In the genomic region with DNA sequence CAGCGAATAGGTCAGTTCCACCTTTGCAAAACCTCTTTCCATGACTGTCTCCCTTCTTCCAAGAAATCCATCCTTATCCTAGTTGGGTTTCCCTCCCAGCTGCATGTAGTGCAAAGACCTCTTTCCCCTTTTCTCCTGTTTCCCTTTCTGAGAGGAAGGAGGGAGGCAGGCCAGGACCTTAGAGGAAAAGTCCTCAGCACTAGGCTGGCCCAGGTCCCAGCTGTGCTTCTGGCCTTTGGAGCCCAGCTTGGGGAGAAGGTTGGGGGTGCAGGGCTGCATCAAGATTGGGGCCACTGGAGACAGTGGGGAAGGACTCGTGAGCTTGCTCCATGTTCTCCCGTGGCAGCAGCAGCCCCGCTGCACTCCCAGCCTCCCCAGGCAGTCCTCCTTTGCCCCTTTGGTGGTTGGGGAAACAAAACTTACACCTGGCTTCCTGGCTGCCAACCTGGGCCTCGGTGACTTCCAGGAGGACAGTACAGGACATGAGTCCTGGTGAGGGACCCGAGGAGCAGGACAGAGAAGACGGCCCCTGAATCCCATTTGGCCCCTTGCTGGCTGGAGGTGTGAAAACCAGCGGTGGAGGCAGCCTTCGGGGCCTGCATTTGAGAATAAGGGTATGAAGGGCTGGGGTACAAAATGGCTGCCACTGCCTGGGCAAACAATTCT, we compare ENCODE assay signal across 8 cellular contexts.
DNase-seq lines count a peak whose midpoint lies in the region; TF ChIP-seq lines count a peak whose summit lies in the region.

No MANE protein-coding gene starts in this region.

- DNase-seq in fibroblast of pulmonary artery (ENCODE audit: low read depth): no peak
- DNase-seq in superior temporal gyrus (ENCODE audit: extremely low spot score): no peak
- DNase-seq in DMS114 treated with DMSO at 0.1 percent for 48 hours (lab: John Stamatoyannopoulos, UW; ENCODE audit: unreplicated experiment): no peak
- no peak for DNase-seq in DMS53 (lab: John Stamatoyannopoulos, UW)
- no peak for DNase-seq in NAMALWA (ENCODE audit: low spot score)

- H3K9ac ChIP-seq in ES-I3 (ENCODE audit: low read depth, low read length) (peak overlapping the region; percentile 43), SU-DHL-6 (ENCODE audit: low read length) (peak overlapping the region; percentile 61), parathyroid adenoma (peak overlapping the region; percentile 8)

- H3K4me3 ChIP-seq in SU-DHL-6 (ENCODE audit: insufficient read depth, low read length, poor library complexity, severe bottlenecking) (peak overlapping the region; percentile 56), fibroblast of pulmonary artery (replicated peaks; ENCODE audit: low read depth, low read length) (peak overlapping the region; percentile 41), parathyroid adenoma (ENCODE audit: low read depth, low read length) (peak overlapping the region; percentile 90)

- H3K9me3 ChIP-seq in ES-I3 (ENCODE audit: control insufficient read depth, insufficient read depth, low read length): no peaks in the 10 kb centered on the region
- no peaks in the 10 kb centered on the region for H3K9me3 ChIP-seq in SU-DHL-6 (ENCODE audit: insufficient read depth, low read length)
- no peaks in the 10 kb centered on the region for H3K9me3 ChIP-seq in parathyroid adenoma (ENCODE audit: control insufficient read depth, low read length)

- TF ChIP-seq CTCF in SU-DHL-6 (IDR thresholded peaks at IDR 0.05; ENCODE audit: insufficient read depth, low read length, poor library complexity, severe bottlenecking) (no peak), fibroblast of pulmonary artery (IDR thresholded peaks at IDR 0.05; ENCODE audit: low read length, missing control alignments) (no peak), parathyroid adenoma (IDR thresholded peaks at IDR 0.05) (no peak)

- no peaks in the 10 kb centered on the region for H3K36me3 ChIP-seq in ES-I3 (ENCODE audit: insufficient read depth, low read length)
- no peaks in the 10 kb centered on the region for H3K36me3 ChIP-seq in SU-DHL-6 (ENCODE audit: low read length)
- no peaks in the 10 kb centered on the region for H3K36me3 ChIP-seq in parathyroid adenoma (ENCODE audit: control insufficient read depth, insufficient read depth, low read length)

- peaks cover 14% of the 10 kb centered on the region for H3F3A ChIP-seq in SU-DHL-6 (ENCODE audit: insufficient read depth)

- H2AFZ ChIP-seq in SU-DHL-6 (ENCODE audit: low read depth, low read length, severe bottlenecking) (peak overlapping the region; percentile 37), parathyroid adenoma (peak overlapping the region; percentile 74)

- H3K4me1 ChIP-seq in ES-I3 (ENCODE audit: insufficient read depth, low read length) (peaks cover 8% of the 10 kb centered on the region; the same call in 1 of the 2 replicates), parathyroid adenoma (peaks cover 22% of the 10 kb centered on the region)

- peak overlapping the region; percentile 69 for H3K4me2 ChIP-seq in SU-DHL-6 (ENCODE audit: low read depth, low read length, poor library complexity, severe bottlenecking)
- H3K4me2 ChIP-seq in parathyroid adenoma (ENCODE audit: low read length): peak overlapping the region; percentile 94

- H4K20me1 ChIP-seq in SU-DHL-6 (ENCODE audit: low read depth, low read length): no peaks in the 10 kb centered on the region

- H3K9me2 ChIP-seq in SU-DHL-6 (replicated peaks; ENCODE audit: insufficient read depth, low read length): no peaks in the 10 kb centered on the region

- H3K27ac ChIP-seq in SU-DHL-6 (ENCODE audit: low read depth, low read length): no peak overlapping the region
- H3K27ac ChIP-seq in parathyroid adenoma: peak overlapping the region; percentile 82

- H3K79me2 ChIP-seq in SU-DHL-6 (ENCODE audit: insufficient read depth, low read length): peaks cover 16% of the 10 kb centered on the region
- peaks cover 32% of the 10 kb centered on the region for H3K79me2 ChIP-seq in parathyroid adenoma

- H3K27me3 ChIP-seq in SU-DHL-6 (ENCODE audit: low read length) (no peaks in the 10 kb centered on the region), parathyroid adenoma (ENCODE audit: control insufficient read depth, insufficient read depth, low read length) (no peaks in the 10 kb centered on the region)

Comparison
In these comparisons a context has a peak if more than half of its experiments do, and no peak if none do; other contexts are left out.
1. H3K9ac ChIP-seq: peak in every context shown above with its lines; median percentile 61 in SU-DHL-6; 43 in ES-I3; 8 in parathyroid adenoma.